8 cellular contexts compared by ENCODE assay signal in the genomic region with DNA sequence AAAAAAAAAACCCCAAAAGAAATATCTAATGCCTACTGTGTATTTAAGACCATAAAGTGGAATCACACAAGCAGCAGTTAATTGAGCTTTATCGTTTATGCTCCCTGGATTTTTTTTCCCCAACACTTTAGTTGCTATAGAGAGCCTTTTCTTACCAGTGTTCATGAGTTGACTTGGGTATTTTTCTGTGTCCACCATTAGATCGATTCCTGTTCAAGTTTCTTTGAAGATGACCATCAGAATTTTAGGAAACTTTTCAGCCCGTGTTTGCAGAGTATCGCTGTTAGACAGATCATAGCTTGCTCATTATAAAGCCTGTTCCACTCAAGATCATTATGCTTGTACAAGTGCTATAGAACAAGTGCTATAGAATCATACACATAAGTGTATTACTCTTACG. TPM values are rescaled to one million over a fixed set of nuclear protein-coding genes. Genes with fewer than 3 reads are reported as not detected.
A peak's percentile ranks its signal among the peaks of the same experiment; 100 is the strongest.
DNase-seq lines count a peak whose midpoint lies in the region; ATAC-seq and TF ChIP-seq lines count a peak whose summit lies in the region.

No MANE protein-coding gene starts in this region.

- no peaks in the 10 kb centered on the region for H3K27me3 Mint-ChIP-seq in activated naive CD8-positive, alpha-beta T cell treated with anti-CD3 and anti-CD28 coated beads for 36 hours

- H3K4me1 Mint-ChIP-seq in activated naive CD8-positive, alpha-beta T cell treated with anti-CD3 and anti-CD28 coated beads for 36 hours, result peaks cover 20% of the 10 kb centered on the region

- no peaks in the 10 kb centered on the region for H3K27me3 ChIP-seq in cardiac muscle cell
- H3K27me3 ChIP-seq in lower lobe of right lung (ENCODE audit: low read depth), result no peaks in the 10 kb centered on the region
- H3K27me3 ChIP-seq in uterus, result no peaks in the 10 kb centered on the region

- H3K27ac ChIP-seq in cardiac muscle cell (peak overlapping the region; percentile 94), lower lobe of right lung (no peak overlapping the region), uterus (peak overlapping the region; percentile 84 to 91)

- intact Hi-C loops in left ventricle myocardium superior (cut with micrococcal nuclease) (no loop called here), lower lobe of right lung (cut with DNase I) (no loop called here), uterus (cut with DNase I; ENCODE audit: low total_unique reads) (no loop called here)

- H3K9me3 Mint-ChIP-seq in activated naive CD8-positive, alpha-beta T cell treated with anti-CD3 and anti-CD28 coated beads for 36 hours, result no peaks in the 10 kb centered on the region

- H3K27ac Mint-ChIP-seq in activated naive CD8-positive, alpha-beta T cell treated with anti-CD3 and anti-CD28 coated beads for 36 hours, result no peak overlapping the region

- ATAC-seq in left ventricle myocardium superior (no peak), lower lobe of right lung (no peak), HG02852 (IDR thresholded peaks at IDR 0.05; ENCODE audit: unreplicated experiment) (no peak)

- H3K9me3 ChIP-seq in cardiac muscle cell (ENCODE audit: low read depth) (no peaks in the 10 kb centered on the region), lower lobe of right lung (no peaks in the 10 kb centered on the region), uterus (no peaks in the 10 kb centered on the region)

- H3K4me3 Mint-ChIP-seq in activated naive CD8-positive, alpha-beta T cell treated with anti-CD3 and anti-CD28 coated beads for 36 hours, result peak overlapping the region; percentile 82

- H3K36me3 ChIP-seq in cardiac muscle cell (no peaks in the 10 kb centered on the region), lower lobe of right lung (no peaks in the 10 kb centered on the region), uterus (no peaks in the 10 kb centered on the region)

- DNase-seq in cardiac muscle cell (ENCODE audit: low read depth in 1 of 2, low spot score in 1 of 2), result no peak
- DNase-seq in left ventricle myocardium superior, result no peak
- no peak for DNase-seq in activated naive CD8-positive, alpha-beta T cell treated with anti-CD3 and anti-CD28 coated beads for 36 hours
- no peak for DNase-seq in lower lobe of right lung
- no peak for DNase-seq in uterus
- DNase-seq in NCI-H2227 (lab: John Stamatoyannopoulos, UW; ENCODE audit: unreplicated experiment), result no peak
- DNase-seq in germinal center (ENCODE audit: low spot score), result no peak

- TF ChIP-seq CTCF in cardiac muscle cell (IDR thresholded peaks at IDR 0.05; ENCODE audit: low read depth, low read length) (no peak), lower lobe of right lung (IDR thresholded peaks at IDR 0.05) (no peak), uterus (IDR thresholded peaks at IDR 0.05) (no peak)

- H3K36me3 Mint-ChIP-seq in activated naive CD8-positive, alpha-beta T cell treated with anti-CD3 and anti-CD28 coated beads for 36 hours, result peaks cover 1% of the 10 kb centered on the region

- H3K4me1 ChIP-seq in cardiac muscle cell (ENCODE audit: low read depth), result peaks cover 9% of the 10 kb centered on the region
- peaks cover 12% of the 10 kb centered on the region for H3K4me1 ChIP-seq in lower lobe of right lung
- H3K4me1 ChIP-seq in uterus, result no peaks in the 10 kb centered on the region

- H3K4me3 ChIP-seq in cardiac muscle cell, result peak overlapping the region; percentile 94
- peak overlapping the region; percentile 82 for H3K4me3 ChIP-seq in lower lobe of right lung
- H3K4me3 ChIP-seq in uterus, result peak overlapping the region; percentile 60 to 71

- no peak for TF ChIP-seq POLR2A in uterus (IDR thresholded peaks at IDR 0.05)

RNA-seq across cellular contexts. Expression of gene RALGPS2, which starts 1.5 kb away (rescaled TPM):
- 27.3 and 49.5 TPM in 2 replicates for total RNA-seq in cardiac muscle cell
- polyA plus RNA-seq in cardiac muscle cell, result 10.3 and 16.5 TPM in 2 replicates
- 13.7 TPM for total RNA-seq in left ventricle myocardium superior
- total RNA-seq in activated naive CD8-positive, alpha-beta T cell treated with anti-CD3 and anti-CD28 coated beads for 36 hours, result 1 to 10 TPM; 5.0 to 6.6 TPM
- total RNA-seq in lower lobe of right lung, result 7.5 TPM
- 100 to 1,000 TPM in 1 of 4 donors, 10 to 100 TPM in 2, 1 to 10 TPM in 1; 4.9 to 109 (median 24.7) TPM for total RNA-seq in uterus
